In the genomic region with DNA sequence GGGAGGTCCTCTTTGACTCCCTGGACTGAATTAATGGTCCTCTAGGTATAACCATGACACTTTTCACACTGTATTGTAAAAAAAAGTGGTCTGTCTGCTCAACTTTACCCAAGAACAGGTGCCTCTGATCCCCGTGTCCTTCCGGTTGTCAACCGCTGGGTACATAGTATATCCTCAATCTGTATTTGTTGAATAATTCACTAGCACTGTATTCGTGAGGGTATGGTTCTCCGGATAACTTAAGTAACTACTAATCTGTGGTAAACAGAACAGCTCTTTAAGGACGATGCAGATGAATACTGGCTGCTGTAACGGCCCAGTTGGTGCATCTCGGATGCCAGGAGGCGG, we compare ENCODE assay signal across 8 cellular contexts. TPM values are rescaled to one million over a fixed set of nuclear protein-coding genes. Genes with fewer than 3 reads are reported as not detected.
DNase-seq lines count a peak whose midpoint lies in the region; ATAC-seq and TF ChIP-seq lines count a peak whose summit lies in the region.

No MANE protein-coding gene starts in this region.

- no peak overlapping the region for H4K8ac ChIP-seq in H9 (replicated peaks; ENCODE audit: insufficient read length, low read depth, low read length)

- H3T11ph ChIP-seq in H9 (ENCODE audit: low read length): no peak overlapping the region

- no peaks in the 10 kb centered on the region for H3K79me2 ChIP-seq in H9 (ENCODE audit: insufficient read depth, low read length)

- H3K9me3 ChIP-seq in CD8-positive, alpha-beta T cell (ENCODE audit: low read length): no peaks in the 10 kb centered on the region
- H3K9me3 ChIP-seq in H9 (ENCODE audit: control insufficient read depth, low read depth, low read length) (no peaks in the 10 kb centered on the region), WERI-Rb-1 (ENCODE audit: severe bottlenecking) (no peaks in the 10 kb centered on the region), iPS-18c (ENCODE audit: control insufficient read depth, insufficient read depth, low read length) (no peaks in the 10 kb centered on the region), tibial nerve (no peaks in the 10 kb centered on the region)

- H3K4me3 Mint-ChIP-seq in CD8-positive, alpha-beta T cell: peak overlapping the region; percentile 89
- peak overlapping the region; percentile 85 to 94 for H3K4me3 Mint-ChIP-seq in H9

- no peak overlapping the region for H2BK15ac ChIP-seq in H9 (ENCODE audit: low read depth, low read length)

- peaks cover 7% of the 10 kb centered on the region for H3K4me1 ChIP-seq in CD8-positive, alpha-beta T cell (ENCODE audit: insufficient read depth, low read length)
- no peaks in the 10 kb centered on the region for H3K4me1 ChIP-seq in H9 (ENCODE audit: insufficient read depth, low read length)
- H3K4me1 ChIP-seq in tibial nerve: peaks cover 0 to 14% (median 4%) of the 10 kb centered on the region in 4 donors

- H3K4me3 ChIP-seq in CD8-positive, alpha-beta T cell (ENCODE audit: low read depth, low read length): peak overlapping the region; percentile 82
- H3K4me3 ChIP-seq in WERI-Rb-1 (ENCODE audit: low read depth, low read length) (peak overlapping the region; percentile 74), iPS-18c (ENCODE audit: insufficient read depth, low read depth, low read length) (peak overlapping the region; percentile 84), tibial nerve (peak overlapping the region; percentile 38 to 72 (median 62))

- no peak overlapping the region for H3K56ac ChIP-seq in H9 (ENCODE audit: insufficient read length, low read depth, low read length)

- peak; percentile 37 for ATAC-seq in CD8-positive, alpha-beta T cell

- H2AFZ ChIP-seq in H9 (ENCODE audit: low read length): peak overlapping the region; percentile 41

- no peak overlapping the region for H3K23ac ChIP-seq in H9 (ENCODE audit: insufficient read length, low read depth, low read length)

- CTCF ChIA-PET in CD8-positive, alpha-beta T cell (lab: Charles Lee): interaction anchor here (0.8 to 1.2 kb wide), 2 partner anchors 55 to 287 kb away, joined by 3 read pairs; a partner anchor contains a TSS

- H3K27ac ChIP-seq in CD8-positive, alpha-beta T cell (ENCODE audit: low read depth, low read length): no peak overlapping the region
- no peak overlapping the region for H3K27ac ChIP-seq in H9 (ENCODE audit: insufficient read length, low read depth, low read length)
- H3K27ac ChIP-seq in WERI-Rb-1: no peak overlapping the region; the same call in 1 of the 2 replicates
- peak overlapping the region in 1 of 4 donors; percentile 56 for H3K27ac ChIP-seq in tibial nerve

- intact Hi-C loops in CD8-positive, alpha-beta T cell (cut with DNase I, micrococcal nuclease): loop anchor here (5.0 kb wide), 2 partner anchors 284 to 781 kb away; a partner anchor contains a TSS

- no peak overlapping the region for H2BK120ac ChIP-seq in H9 (ENCODE audit: low read depth, low read length, poor library complexity, severe bottlenecking)

- H2BK20ac ChIP-seq in H9 (ENCODE audit: low read depth, low read length, poor library complexity, severe bottlenecking): no peak overlapping the region

- no peaks in the 10 kb centered on the region for H3K27me3 ChIP-seq in CD8-positive, alpha-beta T cell (ENCODE audit: insufficient read depth, low read length)
- H3K27me3 ChIP-seq in H9 (ENCODE audit: insufficient read depth, low read length) (no peaks in the 10 kb centered on the region), WERI-Rb-1 (ENCODE audit: insufficient read depth, low read depth, severe bottlenecking) (no peaks in the 10 kb centered on the region), tibial nerve (no peaks in the 10 kb centered on the region)

- H3K9ac ChIP-seq in H9 (ENCODE audit: extremely low read depth, insufficient read length, low read length): no peak overlapping the region

- H3K4ac ChIP-seq in H9 (ENCODE audit: low read depth, low read length): no peak overlapping the region

- no peak overlapping the region for H2BK5ac ChIP-seq in H9 (ENCODE audit: insufficient read length, low read length)

- H2BK12ac ChIP-seq in H9 (ENCODE audit: insufficient read length, low read depth, low read length): no peak overlapping the region

- no peak overlapping the region for H4K5ac ChIP-seq in H9 (ENCODE audit: insufficient read length, low read depth, low read length)

- H3K14ac ChIP-seq in H9 (ENCODE audit: insufficient read depth, low read length): no peak overlapping the region

- POLR2A ChIA-PET in CD8-positive, alpha-beta T cell (lab: Charles Lee): interaction anchor here (0.6 to 1.6 kb wide), 8 partner anchors 16 to 781 kb away, joined by 3 to 4 read pairs (median 3); a partner anchor contains a TSS

- H4K91ac ChIP-seq in H9 (ENCODE audit: insufficient read length, low read depth, low read length): no peak overlapping the region

- H3K36me3 Mint-ChIP-seq in CD8-positive, alpha-beta T cell: peaks cover 2% of the 10 kb centered on the region
- peaks cover 5 to 9% (median 6%) of the 10 kb centered on the region in 3 experiments; a peak in 3 of 7 replicates for H3K36me3 Mint-ChIP-seq in H9 (ENCODE audit: insufficient read depth in 1 of 3, low read depth in 3 of 3)

- H4K20me1 ChIP-seq in H9 (ENCODE audit: control insufficient read depth, insufficient read depth, insufficient read length): no peaks in the 10 kb centered on the region

- peaks cover 11% of the 10 kb centered on the region for H3K4me1 Mint-ChIP-seq in CD8-positive, alpha-beta T cell (ENCODE audit: low read depth)
- H3K4me1 Mint-ChIP-seq in H9: peaks cover 8% of the 10 kb centered on the region in 2 experiments

- H3K79me1 ChIP-seq in H9 (ENCODE audit: insufficient read depth, low read depth, low read length, poor library complexity, severe bottlenecking): no peaks in the 10 kb centered on the region

- H3K18ac ChIP-seq in H9 (ENCODE audit: insufficient read length, low read depth, low read length): no peak overlapping the region

- H3K9me3 Mint-ChIP-seq in CD8-positive, alpha-beta T cell: no peaks in the 10 kb centered on the region
- no peaks in the 10 kb centered on the region for H3K9me3 Mint-ChIP-seq in H9

- no peak for TF ChIP-seq EP300 in tibial nerve (IDR thresholded peaks at IDR 0.05)

- no peak for TF ChIP-seq POLR2A in tibial nerve (IDR thresholded peaks at IDR 0.05)

- H3K27me3 Mint-ChIP-seq in CD8-positive, alpha-beta T cell (ENCODE audit: low read depth): no peaks in the 10 kb centered on the region
- H3K27me3 Mint-ChIP-seq in H9 (ENCODE audit: low read depth): peaks cover 24% of the 10 kb centered on the region

- TF ChIP-seq CTCF in CD8-positive, alpha-beta T cell (IDR thresholded peaks at IDR 0.05): no peak
- TF ChIP-seq CTCF in H9 (conservative IDR thresholded peaks at IDR 0.05) (no peak), WERI-Rb-1 (IDR thresholded peaks at IDR 0.05; ENCODE audit: low read depth, low read length) (no peak), tibial nerve (IDR thresholded peaks at IDR 0.05) (no peak)

- peaks cover 10% of the 10 kb centered on the region for H3K23me2 ChIP-seq in H9 (ENCODE audit: insufficient read length, low read depth, low read length, poor library complexity, severe bottlenecking)

- DNase-seq in CD8-positive, alpha-beta T cell: peak in 1 of 7 experiments; percentile 21
- DNase-seq in H9: no peak
- no peak for DNase-seq in WERI-Rb-1
- no peak for DNase-seq in tibial nerve (ENCODE audit: low spot score in 2 of 2)
- DNase-seq in SK-N-DZ (ENCODE audit: low spot score): no peak
- no peak for DNase-seq in stimulated activated CD4-positive, alpha-beta T cell treated with anti-CD3 and anti-CD28 coated beads, Interleukin-4, amount 100 ng/mL, for 24 hours
- DNase-seq in amniotic stem cell (lab: John Stamatoyannopoulos, UW): no peak

- H2AK5ac ChIP-seq in H9 (ENCODE audit: insufficient read length, low read length): no peak overlapping the region

- H3K4me2 ChIP-seq in H9 (ENCODE audit: insufficient read depth, insufficient read length, low read length): peak overlapping the region; percentile 87

- WGBS in H9 (ENCODE audit: extremely low coverage, insufficient read length, low lambda C conversion rate): no CpG with 5 or more reads among the region's 9 CpGs
- 10 to 13% methylated on average over 9 of the region's 9 CpGs for WGBS in tibial nerve, 2 donors

- H3K36me3 ChIP-seq in CD8-positive, alpha-beta T cell (ENCODE audit: insufficient read depth, low read length): no peaks in the 10 kb centered on the region
- H3K36me3 ChIP-seq in WERI-Rb-1 (no peaks in the 10 kb centered on the region; the same call in 1 of the 2 replicates), tibial nerve (no peaks in the 10 kb centered on the region)

- peak overlapping the region; percentile 79 for H3K27ac Mint-ChIP-seq in CD8-positive, alpha-beta T cell
- no peak overlapping the region for H3K27ac Mint-ChIP-seq in H9

RNA-seq across cellular contexts. Expression of a gene that starts 0.5 kb away (rescaled TPM):
- total RNA-seq in CD8-positive, alpha-beta T cell: 1 to 10 TPM; 1.1 to 1.7 TPM
- 8.6 and 8.7 TPM in 2 replicates for total RNA-seq in H9 (2021)
- total RNA-seq in tibial nerve: 1 to 10 TPM; 3.6 to 8.6 (median 5.1) TPM
- 11.2 and 15.3 TPM in 2 replicates for polyA plus RNA-seq in SK-N-DZ (2014; cell fraction: cytosol; rRNA removed)
- 36.0 and 45.8 TPM in 2 replicates for polyA plus RNA-seq in SK-N-DZ (2014; cell fraction: nucleus; rRNA removed)

RNA-seq across cellular contexts. Expression of a gene that starts 57.3 kb away (rescaled TPM):
- 10 to 100 TPM; 75.6 to 81.6 TPM for total RNA-seq in CD8-positive, alpha-beta T cell
- 75.9 TPM in 2 replicates for total RNA-seq in H9 (2021)
- total RNA-seq in tibial nerve: 10 to 100 TPM; 10.3 to 23.6 (median 20.1) TPM
- polyA plus RNA-seq in SK-N-DZ (2014; cell fraction: cytosol; rRNA removed): 45.4 and 51.3 TPM in 2 replicates
- polyA plus RNA-seq in SK-N-DZ (2014; cell fraction: nucleus; rRNA removed): 67.1 and 71.0 TPM in 2 replicates

RNA-seq across cellular contexts. Expression of a gene that starts 57.4 kb away (rescaled TPM):
- 1 to 10 TPM; 6.2 to 6.9 TPM for total RNA-seq in CD8-positive, alpha-beta T cell
- total RNA-seq in H9 (2021) (10.4 and 14.5 TPM in 2 replicates), tibial nerve (10 to 100 TPM; 11.8 to 32.1 (median 23.8) TPM)
- 47.2 and 48.0 TPM in 2 replicates for polyA plus RNA-seq in SK-N-DZ (2014; cell fraction: cytosol; rRNA removed)
- 69.6 and 168 TPM in 2 replicates for polyA plus RNA-seq in SK-N-DZ (2014; cell fraction: nucleus; rRNA removed)
